In the genomic region with DNA sequence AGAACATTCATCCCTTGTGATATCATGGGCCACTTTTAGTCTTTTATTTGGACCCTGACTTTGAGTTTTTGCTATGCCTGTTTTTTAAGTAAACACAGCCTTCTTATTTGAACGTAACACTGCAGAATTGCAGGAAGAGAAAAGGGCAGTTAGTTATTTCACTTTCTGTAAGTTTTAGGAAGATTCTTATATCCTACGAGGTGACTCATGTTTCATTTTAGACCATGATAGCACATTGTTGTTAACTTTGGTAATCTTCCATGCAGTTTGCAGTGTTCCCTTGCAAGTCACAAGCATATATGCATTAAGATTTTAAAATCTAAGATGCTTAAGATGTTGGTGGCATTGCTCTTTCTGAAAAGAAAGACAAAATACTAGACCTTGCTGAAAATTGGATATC, we compare ENCODE assay signal across 1 cellular context.
TF ChIP-seq lines count a peak whose summit lies in the region.

No MANE protein-coding gene starts in this region.

TF ChIP-seq in IMR-90, 13 proteins besides CTCF, POLR2A, EP300 and RAD21 (continued from another document):
- TF ChIP-seq RCOR1 (IDR thresholded peaks at IDR 0.05; ENCODE audit: insufficient replicate concordance, low read length), result no peak
- TF ChIP-seq, protein P1, sequence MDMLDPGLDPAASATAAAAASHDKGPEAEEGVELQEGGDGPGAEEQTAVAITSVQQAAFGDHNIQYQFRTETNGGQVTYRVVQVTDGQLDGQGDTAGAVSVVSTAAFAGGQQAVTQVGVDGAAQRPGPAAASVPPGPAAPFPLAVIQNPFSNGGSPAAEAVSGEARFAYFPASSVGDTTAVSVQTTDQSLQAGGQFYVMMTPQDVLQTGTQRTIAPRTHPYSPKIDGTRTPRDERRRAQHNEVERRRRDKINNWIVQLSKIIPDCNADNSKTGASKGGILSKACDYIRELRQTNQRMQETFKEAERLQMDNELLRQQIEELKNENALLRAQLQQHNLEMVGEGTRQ (IDR thresholded peaks at IDR 0.05; ENCODE audit: low read depth, low read length), result no peak
- TF ChIP-seq, protein P2, sequence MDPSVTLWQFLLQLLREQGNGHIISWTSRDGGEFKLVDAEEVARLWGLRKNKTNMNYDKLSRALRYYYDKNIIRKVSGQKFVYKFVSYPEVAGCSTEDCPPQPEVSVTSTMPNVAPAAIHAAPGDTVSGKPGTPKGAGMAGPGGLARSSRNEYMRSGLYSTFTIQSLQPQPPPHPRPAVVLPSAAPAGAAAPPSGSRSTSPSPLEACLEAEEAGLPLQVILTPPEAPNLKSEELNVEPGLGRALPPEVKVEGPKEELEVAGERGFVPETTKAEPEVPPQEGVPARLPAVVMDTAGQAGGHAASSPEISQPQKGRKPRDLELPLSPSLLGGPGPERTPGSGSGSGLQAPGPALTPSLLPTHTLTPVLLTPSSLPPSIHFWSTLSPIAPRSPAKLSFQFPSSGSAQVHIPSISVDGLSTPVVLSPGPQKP (IDR thresholded peaks at IDR 0.05; ENCODE audit: borderline replicate concordance, low read depth, low read length), result no peak
- no peak for TF ChIP-seq RFX5 (IDR thresholded peaks at IDR 0.05; ENCODE audit: low read depth, low read length)
- TF ChIP-seq MAFK (IDR thresholded peaks at IDR 0.05; ENCODE audit: low read depth, low read length), result no peak
- no peak for TF ChIP-seq FOS (IDR thresholded peaks at IDR 0.05; ENCODE audit: low read depth, low read length)
- TF ChIP-seq NFE2L2 (IDR thresholded peaks at IDR 0.05; ENCODE audit: low read depth, low read length), result no peak
- no peak for TF ChIP-seq SMC3 (IDR thresholded peaks at IDR 0.05; ENCODE audit: low read depth, low read length)
- TF ChIP-seq BHLHE40 (IDR thresholded peaks at IDR 0.05; ENCODE audit: low read depth, low read length), result no peak
